In genomic region chr17:74380086-74380958, GRCh38 we compare ENCODE assay signal across 8 cellular contexts.
DNase-seq lines count a peak whose midpoint lies in the region; ATAC-seq and TF ChIP-seq lines count a peak whose summit lies in the region.

No MANE protein-coding gene starts in this region.

- no peak for TF ChIP-seq EP300 in Ishikawa (IDR thresholded peaks at IDR 0.05; ENCODE audit: borderline replicate concordance)

- H3K36me3 ChIP-seq in stomach smooth muscle (ENCODE audit: control insufficient read depth in 2 of 2, insufficient read depth in 2 of 2, low read length in 2 of 2): no peaks in the 10 kb centered on the region

- peak; percentile 73 for DNase-seq in SW480 (ENCODE audit: low spot score)
- peak; percentile 85 for DNase-seq in islet precursor cell
- no peak for DNase-seq in NCI-H1105 (lab: John Stamatoyannopoulos, UW)

- H3K4me3 ChIP-seq in stomach smooth muscle (ENCODE audit: low read length in 2 of 2): peak overlapping the region; percentile 55 to 64

- TF ChIP-seq RAD21 in Ishikawa (IDR thresholded peaks at IDR 0.05; ENCODE audit: low read depth): no peak

- peak overlapping the region in 1 of 2 donors; percentile 58 for H3K9ac ChIP-seq in stomach smooth muscle (ENCODE audit: low read length in 2 of 2)

- ATAC-seq in GM19351 (IDR thresholded peaks at IDR 0.05; ENCODE audit: unreplicated experiment) (no peak), GM18861 (IDR thresholded peaks at IDR 0.05; ENCODE audit: unreplicated experiment) (no peak), HG02870 (IDR thresholded peaks at IDR 0.05; ENCODE audit: unreplicated experiment) (no peak)

- H3K27me3 ChIP-seq in stomach smooth muscle (ENCODE audit: control insufficient read depth in 1 of 2, insufficient read depth in 2 of 2, low read length in 2 of 2): no peaks in the 10 kb centered on the region

- no peaks in the 10 kb centered on the region for H3K9me3 ChIP-seq in stomach smooth muscle (ENCODE audit: control insufficient read depth in 2 of 2, low read length in 2 of 2)

- peak overlapping the region; percentile 37 for H3K27ac ChIP-seq in stomach smooth muscle (ENCODE audit: low read length)

- peaks cover 14% of the 10 kb centered on the region for H3K4me1 ChIP-seq in stomach smooth muscle (ENCODE audit: control insufficient read depth, insufficient read depth, low read length)

TF ChIP-seq in Ishikawa, 13 proteins besides CTCF, POLR2A, EP300 and RAD21:
- peak; percentile 45; the same call in 1 of the 2 replicates for TF ChIP-seq REST (IDR thresholded peaks at IDR 0.05; ENCODE audit: low read depth)
- no peak for TF ChIP-seq CREB1 (IDR thresholded peaks at IDR 0.05; ENCODE audit: low read depth)
- no peak for TF ChIP-seq EGR1 (IDR thresholded peaks at IDR 0.05)
- TF ChIP-seq TCF12 (IDR thresholded peaks at IDR 0.05; ENCODE audit: low read depth): no peak
